13 cellular contexts compared by ENCODE assay signal in the genomic region with DNA sequence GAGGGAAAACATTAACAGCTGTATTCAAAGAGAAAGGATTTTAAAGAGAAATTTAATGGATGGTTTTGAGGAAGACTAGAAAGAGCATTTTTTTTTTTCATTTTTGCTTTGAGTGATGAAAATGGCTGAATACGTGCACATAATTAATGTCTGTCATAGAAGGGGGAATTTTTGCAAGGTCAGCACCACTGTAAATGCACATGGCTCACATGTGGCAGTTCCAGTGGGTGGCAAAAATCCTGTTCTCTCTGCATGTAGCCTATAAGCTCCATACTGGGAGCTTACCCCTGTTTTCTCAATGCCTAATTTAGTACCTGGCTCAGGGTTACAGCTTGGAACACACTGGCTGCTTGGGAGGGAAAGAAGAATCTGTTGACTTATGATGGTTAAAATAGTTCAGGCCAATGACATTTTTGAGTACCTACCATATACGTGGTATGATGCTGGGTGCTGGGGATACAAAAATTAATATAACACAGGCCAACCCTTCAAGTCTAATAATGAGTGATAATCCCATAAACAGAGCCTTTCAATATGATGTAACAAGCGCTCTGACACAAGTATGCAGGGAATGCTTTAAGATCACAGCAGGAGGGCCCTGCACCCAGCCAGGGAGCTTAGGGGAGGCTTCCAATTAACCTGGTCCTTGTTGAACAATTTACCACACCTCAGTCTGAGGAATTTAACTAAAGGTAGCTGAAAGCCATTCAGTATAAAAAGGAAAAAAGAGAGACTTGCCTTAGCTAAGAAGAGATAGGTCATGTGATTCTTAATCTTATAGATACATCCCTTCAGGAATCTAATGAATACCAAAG. TPM values are rescaled to one million over a fixed set of nuclear protein-coding genes. Genes with fewer than 3 reads are reported as not detected.
DNase-seq lines count a peak whose midpoint lies in the region; ATAC-seq, FAIRE-seq and TF ChIP-seq lines count a peak whose summit lies in the region.
"Had no signal": no experiment of that assay in that cellular context is flagged by ENCODE, and none has a peak within 500 bp of the region (broad histone marks: within the 10 kb centered on the region; RNA-seq: fewer than 3 reads in every experiment).

No MANE protein-coding gene starts in this region.

- H3K23me2 ChIP-seq in H1 (ENCODE audit: low read depth, low read length), result no peaks in the 10 kb centered on the region

- no peak overlapping the region for H2BK15ac ChIP-seq in H1 (ENCODE audit: low read length)

- H3K14ac ChIP-seq in H1 (ENCODE audit: insufficient read length), result no peak overlapping the region

- H3K79me1 ChIP-seq in H1 (ENCODE audit: low read depth, low read length), result no peaks in the 10 kb centered on the region

- H3K4me3 Mint-ChIP-seq in naive B cell (no peak overlapping the region), T-helper 17 cell (no peak overlapping the region)

- TF ChIP-seq POLR2A in H1 (IDR thresholded peaks at IDR 0.05; ENCODE audit: control extremely low read depth in 1 of 2, low read depth in 2 of 2, low read length in 2 of 2), result no peak

- H3K27me3 Mint-ChIP-seq in naive B cell (no peaks in the 10 kb centered on the region), T-helper 17 cell (no peaks in the 10 kb centered on the region)

- POLR2A ChIA-PET in H1 (lab: Charles Lee; ENCODE audit: partially characterized antibody), result interaction anchor here (0.8 to 1.2 kb wide), 8 partner anchors 14 to 376 kb away, joined by 3 to 5 read pairs (median 3); partner anchors contain the start of genes FAM162A and HSPBAP1

- H4K8ac ChIP-seq in H1 (ENCODE audit: extremely low read depth, insufficient read depth, low read length), result no peak overlapping the region

- peak overlapping the region; percentile 90 for H2BK12ac ChIP-seq in H1 (ENCODE audit: low read depth, low read length)

- H3K27me3 ChIP-seq in HUES6 (ENCODE audit: control insufficient read depth, insufficient read depth, low read length), result no peaks in the 10 kb centered on the region
- no peaks in the 10 kb centered on the region for H3K27me3 ChIP-seq in H1 (replicated peaks in 1 of 4; ENCODE audit: control insufficient read depth in 3 of 4, extremely low read depth in 1 of 4, insufficient read depth in 3 of 4, low read length in 3 of 4)
- no peaks in the 10 kb centered on the region for H3K27me3 ChIP-seq in ascending aorta
- H3K27me3 ChIP-seq: SJSA1 had no signal

- H3K4ac ChIP-seq in H1 (replicated peaks; ENCODE audit: insufficient read length, low read depth, low read length), result no peak overlapping the region

- H3K27ac Mint-ChIP-seq in naive B cell, result peak overlapping the region in 4 of 6 donors; percentile 34 to 74 (median 44)
- no peak overlapping the region for H3K27ac Mint-ChIP-seq in T-helper 17 cell

- H3K4me1 Mint-ChIP-seq in naive B cell (peaks cover 10 to 14% (median 12%) of the 10 kb centered on the region in 3 donors), T-helper 17 cell (peaks cover 2% of the 10 kb centered on the region)

- peak overlapping the region; percentile 87 for H2BK120ac ChIP-seq in H1 (replicated peaks; ENCODE audit: low read depth, low read length)

- no peak overlapping the region for H4K91ac ChIP-seq in H1 (replicated peaks; ENCODE audit: insufficient read length, low read length)

- FAIRE-seq in H1 (lab: Jason Lieb, UNC), result peak; percentile 96

- H3K36me3 Mint-ChIP-seq in naive B cell, result peaks cover 0 to 12% of the 10 kb centered on the region in 2 donors
- H3K36me3 Mint-ChIP-seq in T-helper 17 cell (ENCODE audit: low read depth), result peaks cover 8% of the 10 kb centered on the region

- intact Hi-C loops in ascending aorta (cut with DNase I), result no loop called here

- ATAC-seq in naive B cell (ENCODE audit: low read depth in 2 of 2), result no peak
- ATAC-seq in T-helper 17 cell, result no peak
- ATAC-seq: esophagus mucosa had no signal

- no peak overlapping the region for H3K56ac ChIP-seq in H1 (replicated peaks; ENCODE audit: insufficient read length, low read depth, low read length)

- no peak overlapping the region for H2AFZ ChIP-seq in H1 (ENCODE audit: low read length)

- H3K36me3 ChIP-seq in HUES6 (ENCODE audit: control insufficient read depth, insufficient read depth, low read length) (no peaks in the 10 kb centered on the region), H1 (ENCODE audit: control insufficient read depth in 2 of 4, insufficient read depth in 4 of 4, low read length in 3 of 4) (no peaks in the 10 kb centered on the region; a peak in 1 of 8 replicates), ascending aorta (no peaks in the 10 kb centered on the region)
- H3K36me3 ChIP-seq: SJSA1 had no signal

- 51% methylated on average over 3 of the region's 3 CpGs; no CpG with 5 or more reads in 1 of the 2 experiments for WGBS in H1 (ENCODE audit: extremely low coverage in 1 of 2, insufficient coverage in 1 of 2, insufficient read length in 1 of 2, insufficient replicate concordance in 2 of 2, low coverage in 1 of 2, low lambda C conversion rate in 2 of 2, missing lambda C conversion rate in 1 of 2), 2 experiments

- TF ChIP-seq CTCF in AG10803 (conservative IDR thresholded peaks at IDR 0.05; ENCODE audit: low read length) (no peak), H1 (IDR thresholded peaks at IDR 0.05; ENCODE audit: control extremely low read depth in 1 of 3, insufficient read depth in 1 of 3, low read depth in 1 of 3, low read length in 3 of 3) (no peak), ascending aorta (IDR thresholded peaks at IDR 0.05) (no peak)

- no peak overlapping the region for H3K23ac ChIP-seq in H1 (ENCODE audit: insufficient read length)

- no peak overlapping the region; the same call in 1 of the 2 replicates for H2AK5ac ChIP-seq in H1 (ENCODE audit: low read depth, low read length)

- no peak overlapping the region for H3K4me3 ChIP-seq in AG10803 (ENCODE audit: low read length)
- no peak overlapping the region for H3K4me3 ChIP-seq in HUES6 (ENCODE audit: low read depth, low read length)
- H3K4me3 ChIP-seq in H1 (ENCODE audit: extremely low read depth in 1 of 4, insufficient read depth in 2 of 4, low read depth in 3 of 4, low read length in 4 of 4), result peak overlapping the region in 1 of 4 experiments; percentile 11; a peak in 1 of 8 replicates
- H3K4me3 ChIP-seq in ascending aorta, result no peak overlapping the region
- H3K4me3 ChIP-seq: SJSA1 had no signal

- H3K79me2 ChIP-seq in H1 (ENCODE audit: control insufficient read depth in 1 of 2, insufficient read depth in 2 of 2, low read length in 2 of 2), result no peaks in the 10 kb centered on the region

- peaks cover 11% of the 10 kb centered on the region for H3K4me1 ChIP-seq in HUES6 (ENCODE audit: control insufficient read depth, insufficient read depth, low read length)
- H3K4me1 ChIP-seq in H1 (replicated peaks in 1 of 4; ENCODE audit: control insufficient read depth in 3 of 4, insufficient read depth in 4 of 4, low read length in 3 of 4), result peaks cover 0 to 10% (median 8%) of the 10 kb centered on the region in 4 experiments; a peak in 4 of 7 replicates
- H3K4me1 ChIP-seq in ascending aorta, result no peaks in the 10 kb centered on the region
- H3K4me1 ChIP-seq: SJSA1 had no signal

- peak overlapping the region; percentile 82 for H2BK5ac ChIP-seq in H1 (ENCODE audit: low read depth, low read length)

- H3K9ac ChIP-seq in HUES6 (ENCODE audit: low read length) (peak overlapping the region; percentile 21), H1 (replicated peaks in 1 of 4; ENCODE audit: extremely low read depth in 1 of 4, low read depth in 3 of 4, low read length in 3 of 4) (no peak overlapping the region)

- H2BK20ac ChIP-seq in H1 (ENCODE audit: low read length), result no peak overlapping the region

- H3K4me2 ChIP-seq in H1 (ENCODE audit: insufficient read depth in 1 of 2, low read depth in 2 of 2, low read length in 2 of 2), result peak overlapping the region; percentile 16 to 21

- TF ChIP-seq EP300 in H1 (IDR thresholded peaks at IDR 0.05; ENCODE audit: borderline replicate concordance in 1 of 2, low read depth in 2 of 2, low read length in 2 of 2), result no peak

- H3K9me3 Mint-ChIP-seq in naive B cell, result no peaks in the 10 kb centered on the region

- TF ChIP-seq RAD21 in H1 (IDR thresholded peaks at IDR 0.05 in 1 of 2, conservative IDR thresholded peaks at IDR 0.05 in 1 of 2; ENCODE audit: low read depth in 2 of 2, low read length in 2 of 2), result no peak

- H3K27ac ChIP-seq in HUES6 (ENCODE audit: low read depth, low read length), result peak overlapping the region; percentile 46; the same call in 1 of the 2 replicates
- peak overlapping the region; percentile 43; the same call in 1 of the 2 replicates for H3K27ac ChIP-seq in H1 (ENCODE audit: low read depth, low read length)
- H3K27ac ChIP-seq in ascending aorta, result no peak overlapping the region
- H3K27ac ChIP-seq: SJSA1 had no signal

- CTCF ChIA-PET in H1 (lab: Charles Lee; ENCODE audit: partially characterized antibody), result interaction anchor here (0.8 to 1.6 kb wide), 6 partner anchors 14 to 142 kb away, joined by 3 to 4 read pairs (median 3); no protein-coding TSS in a partner anchor

- no peak overlapping the region for H3K18ac ChIP-seq in H1 (ENCODE audit: extremely low read depth, low read length)

- H4K5ac ChIP-seq in H1 (ENCODE audit: insufficient read length, low read depth, low read length), result peak overlapping the region; percentile 86

- H3K9me3 ChIP-seq in HUES6 (ENCODE audit: control insufficient read depth, insufficient read depth, low read depth, low read length), result no peaks in the 10 kb centered on the region
- H3K9me3 ChIP-seq in H1 (ENCODE audit: insufficient read depth in 2 of 2, low read depth in 1 of 2, low read length in 1 of 2), result no peaks in the 10 kb centered on the region
- no peaks in the 10 kb centered on the region for H3K9me3 ChIP-seq in ascending aorta
- H3K9me3 ChIP-seq in T-helper 17 cell (ENCODE audit: control insufficient read depth, low read length, poor library complexity, severe bottlenecking), result no peaks in the 10 kb centered on the region
- H3K9me3 ChIP-seq: SJSA1 had no signal

- peak; percentile 25 for DNase-seq in AG10803 (ENCODE audit: low read depth)
- DNase-seq in H1 (ENCODE audit: low read depth in 1 of 2, low spot score in 2 of 2), result peak; percentile 53 to 56
- no peak for DNase-seq in naive B cell
- no peak for DNase-seq in ascending aorta (ENCODE audit: low spot score in 2 of 2)
- DNase-seq in amygdala (lab: John Stamatoyannopoulos, UW), result no peak
- no peak for DNase-seq in epidermal melanocyte (ENCODE audit: insufficient read length, low spot score)
- no peak for DNase-seq in T-helper 17 cell
- DNase-seq: cerebellar nuclear complex; NCI-H2171; stimulated activated CD4-positive, alpha-beta T cell treated with anti-CD3 and anti-CD28 coated beads, Interleukin-2, amount 100 ng/mL, for 24 hours had no signal

- no peaks in the 10 kb centered on the region for H4K20me1 ChIP-seq in H1 (replicated peaks in 1 of 2; ENCODE audit: control insufficient read depth in 1 of 2, insufficient read depth in 2 of 2, low read length in 2 of 2)

RNA-seq across cellular contexts. Expression of gene HSPBAP1, which starts 33.0 kb away (rescaled TPM):
- 8.3 and 8.7 TPM in 2 replicates for total RNA-seq in H1 (2021; fragmentation: NEBNext Ultra II Directional; extraction: Animal tissue kit (Norgen Biotek cat#: 25700))
- polyA plus RNA-seq in H1 (2011; rRNA removed), result 3.8 and 7.5 TPM in 2 replicates
- polyA plus RNA-seq in H1 (2011; cell fraction: cytosol; rRNA removed), result 7.8 TPM
- 5.4 TPM for polyA plus RNA-seq in H1 (2011; cell fraction: nucleus; rRNA removed)
- 7.9 to 11.5 TPM (median 8.5 TPM) in 4 replicates for polyA plus RNA-seq in H1 (2012, experiment 1 of 2)
- polyA plus RNA-seq in H1 (2012, experiment 2 of 2), result 1.1 TPM
- 7.1 TPM for polyA plus RNA-seq in H1 (2013, experiment 1 of 2)
- 6.2 TPM for polyA plus RNA-seq in H1 (2013, experiment 2 of 2)
- 9.9 and 10.5 TPM in 2 replicates for polyA minus RNA-seq in H1 (2011; rRNA and poly(A)+ RNA removed)
- 4.4 TPM for polyA minus RNA-seq in H1 (2011; cell fraction: cytosol; rRNA and poly(A)+ RNA removed)
- polyA minus RNA-seq in H1 (2011; cell fraction: nucleus; rRNA and poly(A)+ RNA removed), result 14.0 TPM
- polyA plus RNA-seq in naive B cell (ENCODE audit: low read depth in 6 of 6), result 10 to 100 TPM in 4 of 6 donors, 1 to 10 TPM in 2; 8.6 to 14.7 (median 10.7) TPM
- 2.4 TPM for total RNA-seq in ascending aorta
- total RNA-seq in T-helper 17 cell, result 10 to 100 TPM; 17.5 to 18.7 TPM

RNA-seq across cellular contexts. Expression of gene SLC49A4, which starts 34.2 kb away (rescaled TPM):
- 10.2 and 10.5 TPM in 2 replicates for total RNA-seq in H1 (2021; fragmentation: NEBNext Ultra II Directional; extraction: Animal tissue kit (Norgen Biotek cat#: 25700))
- polyA plus RNA-seq in H1 (2011; rRNA removed) (5.5 and 9.5 TPM in 2 replicates), naive B cell (ENCODE audit: low read depth in 6 of 6) (1 to 10 TPM; 3.0 to 5.4 (median 4.3) TPM)
- 8.2 TPM for polyA plus RNA-seq in H1 (2011; cell fraction: cytosol; rRNA removed)
- 3.3 TPM for polyA plus RNA-seq in H1 (2011; cell fraction: nucleus; rRNA removed)
- polyA plus RNA-seq in H1 (2012, experiment 1 of 2), result 6.5 to 8.5 TPM (median 7.1 TPM) in 4 replicates
- polyA plus RNA-seq in H1 (2012, experiment 2 of 2), result 2.9 TPM
- polyA plus RNA-seq in H1 (2013, experiment 1 of 2), result 9.1 TPM
- 12.1 TPM for polyA plus RNA-seq in H1 (2013, experiment 2 of 2)
- 8.5 and 11.3 TPM in 2 replicates for polyA minus RNA-seq in H1 (2011; rRNA and poly(A)+ RNA removed)
- polyA minus RNA-seq in H1 (2011; cell fraction: cytosol; rRNA and poly(A)+ RNA removed), result 5.7 TPM
- 12.4 TPM for polyA minus RNA-seq in H1 (2011; cell fraction: nucleus; rRNA and poly(A)+ RNA removed)
- total RNA-seq in ascending aorta (3.2 TPM), T-helper 17 cell (1 to 10 TPM; 4.8 to 5.5 TPM)

Comparison
In these comparisons a context has a peak if more than half of its experiments do, and no peak if none do; other contexts are left out.
1. DNase-seq: peak in AG10803 (single experiment) and H1 (2 of 2); none in naive B cell (single experiment), ascending aorta (0 of 2), amygdala (0 of 56), epidermal melanocyte (single experiment) and T-helper 17 cell (0 of 3).
2. H3K27ac ChIP-seq: peak in HUES6 (single experiment) and H1 (single experiment); none in ascending aorta (0 of 2).